In genomic region chr9:133061764-133062145, GRCh38 we compare ENCODE assay signal across 10 cellular contexts. TPM values are rescaled to one million over a fixed set of nuclear protein-coding genes. Genes with fewer than 3 reads are reported as not detected.
DNase-seq lines count a peak whose midpoint lies in the region; ATAC-seq, FAIRE-seq and TF ChIP-seq lines count a peak whose summit lies in the region.
"Not testable (repeated sequence)": the region's sequence is repeated elsewhere in the genome, so short reads cannot be mapped to it uniquely, and the experiment has no call there.
"Had no signal": no experiment of that assay in that cellular context is flagged by ENCODE, and none has a peak within 500 bp of the region (broad histone marks: within the 10 kb centered on the region; RNA-seq: fewer than 3 reads in every experiment).

TSS of gene CEL (plus strand) at chr9:133061981. CDS start at chr9:133062003, 22 bp downstream.

- H3K4me3 ChIP-seq in astrocyte (ENCODE audit: insufficient read depth, low read depth, low read length); cardiac muscle cell; lower lobe of right lung; trophoblast cell (ENCODE audit: low read depth, low read length): not testable (repeated sequence)

- peak within 1 kb of the TSS; percentile 9 for H2BK120ac ChIP-seq in trophoblast cell (ENCODE audit: insufficient read depth, low read length, poor library complexity)

- FAIRE-seq in astrocyte (lab: Jason Lieb, UNC) = not testable (repeated sequence)

- not testable (repeated sequence) for H3K4me3 Mint-ChIP-seq in WTC11; astrocyte (ENCODE audit: unreplicated experiment)

- not testable (repeated sequence) for H4K20me1 ChIP-seq in astrocyte (ENCODE audit: insufficient read depth, low read length)

- H2BK12ac ChIP-seq in trophoblast cell (ENCODE audit: low read length) = not testable (repeated sequence)

- CTCF ChIA-PET in WTC11 (lab: Charles Lee) = interaction anchor here (1.3 to 3.0 kb wide), 2 partner anchors 82 to 124 kb away, joined by 3 to 13 read pairs; no protein-coding TSS in a partner anchor

- H3K18ac ChIP-seq in trophoblast cell (ENCODE audit: low read length) = not testable (repeated sequence)

- POLR2A ChIA-PET in WTC11 (lab: Charles Lee) = not testable (repeated sequence)

- not testable (repeated sequence) for H2AFZ ChIP-seq in astrocyte (ENCODE audit: low read depth, low read length); trophoblast cell (ENCODE audit: insufficient read depth, low read length, poor library complexity)

- peak within 1 kb of the TSS; percentile 74; the same call in 1 of the 2 replicates for H3K27ac Mint-ChIP-seq in WTC11
- H3K27ac Mint-ChIP-seq in astrocyte (ENCODE audit: unreplicated experiment) = peak within 1 kb of the TSS; percentile 66

- H3K36me3 ChIP-seq in KOPT-K1 (ENCODE audit: insufficient read depth, low read length) (peaks cover 28% of the 10 kb centered on the region), lower lobe of right lung (peaks cover 19% of the 10 kb centered on the region), trophoblast cell (ENCODE audit: control insufficient read depth in 1 of 2, insufficient read depth in 2 of 2, low read length in 2 of 2) (peaks cover 24 to 29% of the 10 kb centered on the region in 2 experiments)
- not testable (repeated sequence) for H3K36me3 ChIP-seq in astrocyte (ENCODE audit: insufficient read depth, low read length); cardiac muscle cell

- DNase-seq in DMS153 (lab: John Stamatoyannopoulos, UW) (peak; percentile 66), NCI-H2196 (lab: John Stamatoyannopoulos, UW; ENCODE audit: unreplicated experiment) (peak; percentile 18), lower lobe of right lung (peak; percentile 1)
- DNase-seq in WTC11 (ENCODE audit: low spot score); astrocyte (ENCODE audit: low read depth); cardiac muscle cell (ENCODE audit: low read depth in 1 of 2, low spot score in 1 of 2); trophoblast cell: not testable (repeated sequence)

- H4K12ac ChIP-seq in trophoblast cell (ENCODE audit: low read depth, low read length) = not testable (repeated sequence)

- WGBS in trophoblast cell (ENCODE audit: extremely low coverage, insufficient coverage, insufficient read length) = no CpG with 5 or more reads among the region's 9 CpGs

- not testable (repeated sequence) for H3K9ac ChIP-seq in astrocyte (ENCODE audit: low read length); trophoblast cell (ENCODE audit: low read length)

- H3K27me3 ChIP-seq in astrocyte (ENCODE audit: insufficient read depth, low read length); cardiac muscle cell; lower lobe of right lung (ENCODE audit: low read depth); trophoblast cell (ENCODE audit: insufficient read depth, low read length): not testable (repeated sequence)

- intact Hi-C loops in lower lobe of right lung (cut with DNase I) = not testable (repeated sequence)

- not testable (repeated sequence) for H2AK5ac ChIP-seq in trophoblast cell (ENCODE audit: low read length)

- H3K9me3 ChIP-seq in KOPT-K1 (ENCODE audit: insufficient read depth, low read length, poor library complexity, severe bottlenecking); astrocyte (ENCODE audit: insufficient read depth, low read depth, low read length); cardiac muscle cell (ENCODE audit: low read depth); lower lobe of right lung; trophoblast cell (ENCODE audit: insufficient read depth, low read depth, low read length): not testable (repeated sequence)

- not testable (repeated sequence) for H3K79me2 ChIP-seq in astrocyte (ENCODE audit: insufficient read depth, low read length); trophoblast cell (ENCODE audit: control insufficient read depth, insufficient read depth, low read length, poor library complexity)

- peaks cover 35% of the 10 kb centered on the region for H3K4me1 Mint-ChIP-seq in WTC11
- H3K4me1 Mint-ChIP-seq in astrocyte (ENCODE audit: low read depth, unreplicated experiment) = not testable (repeated sequence)

- H3K4ac ChIP-seq in trophoblast cell (ENCODE audit: low read depth, low read length) = not testable (repeated sequence)

- not testable (repeated sequence) for TF ChIP-seq CTCF in WTC11 (IDR thresholded peaks at IDR 0.05); astrocyte (IDR thresholded peaks at IDR 0.05; ENCODE audit: insufficient read depth, low read depth, low read length); cardiac muscle cell (IDR thresholded peaks at IDR 0.05; ENCODE audit: low read depth, low read length); lower lobe of right lung (IDR thresholded peaks at IDR 0.05)

- H3K9me3 Mint-ChIP-seq in WTC11; astrocyte (ENCODE audit: unreplicated experiment): not testable (repeated sequence)

- H3K14ac ChIP-seq in trophoblast cell (ENCODE audit: low read length) = not testable (repeated sequence)

- H3K27ac ChIP-seq in KOPT-K1 (ENCODE audit: low read depth, low read length, poor library complexity, severe bottlenecking) = peak within 1 kb of the TSS; percentile 60
- H3K27ac ChIP-seq in astrocyte (ENCODE audit: low read depth, low read length); lower lobe of right lung; trophoblast cell (ENCODE audit: low read depth, low read length): not testable (repeated sequence)
- peak within 1 kb of the TSS; percentile 74 for H3K27ac ChIP-seq in cardiac muscle cell

- not testable (repeated sequence) for H3K36me3 Mint-ChIP-seq in WTC11; astrocyte (ENCODE audit: low read depth, unreplicated experiment)

- H3K4me2 ChIP-seq in astrocyte (ENCODE audit: low read length); trophoblast cell (ENCODE audit: low read length): not testable (repeated sequence)

- not testable (repeated sequence) for H3K23ac ChIP-seq in trophoblast cell (ENCODE audit: low read length)

- peak within 1 kb of the TSS; percentile 82 for H4K91ac ChIP-seq in trophoblast cell (ENCODE audit: low read depth, low read length)

- H4K8ac ChIP-seq in trophoblast cell (ENCODE audit: low read depth, low read length) = not testable (repeated sequence)

- H3K4me1 ChIP-seq in astrocyte (ENCODE audit: insufficient read depth, low read length); lower lobe of right lung: not testable (repeated sequence)
- peaks cover 18% of the 10 kb centered on the region for H3K4me1 ChIP-seq in cardiac muscle cell (ENCODE audit: low read depth)
- peaks cover 13 to 14% of the 10 kb centered on the region in 2 experiments for H3K4me1 ChIP-seq in trophoblast cell (ENCODE audit: control insufficient read depth in 1 of 2, insufficient read depth in 2 of 2, low read length in 2 of 2)

- H2BK5ac ChIP-seq in trophoblast cell (ENCODE audit: low read depth, low read length, poor library complexity) = not testable (repeated sequence)

- not testable (repeated sequence) for H3K79me1 ChIP-seq in trophoblast cell (ENCODE audit: low read length)

- not testable (repeated sequence) for H3K27me3 Mint-ChIP-seq in WTC11 (ENCODE audit: low read depth); astrocyte (ENCODE audit: low read depth, unreplicated experiment)

- not testable (repeated sequence) for ATAC-seq in WTC11, lower lobe of right lung

RNA-seq across cellular contexts. Expression of gene CEL, which starts in this region (rescaled TPM):
- total RNA-seq in WTC11 (2021) (6.6 to 10.4 TPM (median 8.1 TPM) in 3 replicates), astrocyte (2.3 and 3.4 TPM in 2 replicates), cardiac muscle cell (1.1 and 1.6 TPM in 2 replicates), lower lobe of right lung (1.4 TPM)
- 0.73 and 1.3 TPM in 2 replicates for polyA plus RNA-seq in cardiac muscle cell
- 1.3 and 1.6 TPM in 2 replicates for polyA plus RNA-seq in trophoblast cell (2013)
- total RNA-seq: osteoblast had no signal
- polyA plus RNA-seq: GM23248 had no signal
